Comparison of ENCODE assay signal across 22 cellular contexts in the genomic region with DNA sequence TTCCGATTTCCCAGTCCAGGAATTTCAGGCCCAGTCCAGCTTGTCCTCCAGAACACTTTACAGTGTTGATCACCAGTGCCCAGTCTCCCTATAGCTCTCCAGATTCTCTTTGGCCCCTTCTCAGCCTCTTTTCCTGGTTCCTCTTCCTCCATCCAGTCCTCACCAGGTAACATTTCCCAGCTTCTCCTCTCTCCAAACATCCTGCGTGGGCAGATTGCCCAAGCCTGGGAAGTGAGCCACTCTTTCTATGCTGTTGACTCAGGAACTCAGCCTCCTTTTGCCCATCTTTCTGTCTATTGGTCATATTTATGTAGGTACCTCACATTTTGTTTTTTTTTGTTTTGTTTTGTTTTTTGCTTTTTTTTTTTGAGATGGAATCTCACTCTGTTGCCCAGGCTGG.
DNase-seq lines count a peak whose midpoint lies in the region; ATAC-seq, FAIRE-seq and TF ChIP-seq lines count a peak whose summit lies in the region.
"Had no signal": no experiment of that assay in that cellular context is flagged by ENCODE, and none has a peak within 500 bp of the region (broad histone marks: within the 10 kb centered on the region; RNA-seq: fewer than 3 reads in every experiment).

No MANE protein-coding gene starts in this region.

- ATAC-seq in left lung = peak; percentile 47
- ATAC-seq in pancreas = peak; percentile 23 to 40 (median 38)
- ATAC-seq in GM19467 (IDR thresholded peaks at IDR 0.05; ENCODE audit: unreplicated experiment) = no peak
- ATAC-seq: GM23338, K562 had no signal

- no peak overlapping the region for H3K9ac ChIP-seq in mammary epithelial cell (ENCODE audit: insufficient read depth, low read length)
- H3K9ac ChIP-seq in smooth muscle cell (ENCODE audit: low read depth) = no peak overlapping the region
- H3K9ac ChIP-seq: BLaER1 treated with 17β-estradiol and CSF1 and Interleukin-3, amounts not matched to agents 10 nM and 100 nM had no signal

- H3K4me2 ChIP-seq in mammary epithelial cell (ENCODE audit: insufficient read depth, low read depth, low read length) (no peak overlapping the region), smooth muscle cell (no peak overlapping the region)
- H3K4me2 ChIP-seq: BLaER1 treated with 17β-estradiol and CSF1 and Interleukin-3, amounts not matched to agents 10 nM and 100 nM; GM23338 had no signal

- H3K9me3 ChIP-seq in mammary epithelial cell (replicated peaks; ENCODE audit: insufficient read depth, low read length) = no peaks in the 10 kb centered on the region
- H3K9me3 ChIP-seq in left lung = no peaks in the 10 kb centered on the region
- H3K9me3 ChIP-seq in pancreas = no peaks in the 10 kb centered on the region
- no peaks in the 10 kb centered on the region for H3K9me3 ChIP-seq in smooth muscle cell (replicated peaks; ENCODE audit: low read depth)
- H3K9me3 ChIP-seq: BLaER1 treated with 17β-estradiol and CSF1 and Interleukin-3, amounts not matched to agents 10 nM and 100 nM; HAP-1 had no signal

- no TSS peak for BruUV-seq in mammary epithelial cell (replicated peaks; lab: Mats Ljungman, UMichigan)

- H3K27ac ChIP-seq in mammary epithelial cell (ENCODE audit: insufficient read depth, low read depth, low read length) (no peak overlapping the region), left lung (no peak overlapping the region), pancreas (peak overlapping the region in 1 of 4 donors; percentile 10), smooth muscle cell (ENCODE audit: low read depth) (no peak overlapping the region)
- H3K27ac ChIP-seq: 22Rv1; BLaER1 treated with 17β-estradiol and CSF1 and Interleukin-3, amounts not matched to agents 10 nM and 100 nM had no signal

- H2AFZ ChIP-seq in mammary epithelial cell (ENCODE audit: low read depth, low read length) (no peak overlapping the region), smooth muscle cell (ENCODE audit: low read depth) (no peak overlapping the region)
- H2AFZ ChIP-seq: GM23338 had no signal

- H3F3A ChIP-seq in smooth muscle cell (ENCODE audit: low read depth) = no peaks in the 10 kb centered on the region

- H3K36me3 ChIP-seq in mammary epithelial cell (ENCODE audit: insufficient read depth, low read length) (no peaks in the 10 kb centered on the region), left lung (no peaks in the 10 kb centered on the region), pancreas (no peaks in the 10 kb centered on the region), smooth muscle cell (ENCODE audit: low read depth) (no peaks in the 10 kb centered on the region)
- H3K36me3 ChIP-seq: BLaER1 treated with 17β-estradiol and CSF1 and Interleukin-3, amounts not matched to agents 10 nM and 100 nM; HAP-1 had no signal

- TF ChIP-seq CTCF in mammary epithelial cell (conservative IDR thresholded peaks at IDR 0.05 in 1 of 2, IDR thresholded peaks at IDR 0.05 in 1 of 2; ENCODE audit: extremely low read depth in 1 of 2, insufficient read depth in 1 of 2, low read depth in 1 of 2, low read length in 2 of 2) (no peak), left lung (IDR thresholded peaks at IDR 0.05) (no peak), pancreas (IDR thresholded peaks at IDR 0.05) (no peak), smooth muscle cell (IDR thresholded peaks at IDR 0.05; ENCODE audit: borderline replicate concordance, insufficient read depth, poor library complexity, severe bottlenecking) (no peak)

- intact Hi-C loops in mammary epithelial cell (cut with micrococcal nuclease) = no loop called here
- intact Hi-C loops in left lung (cut with DNase I) = no loop called here
- intact Hi-C loops in pancreas (cut with DNase I) = no loop called here

- no peaks in the 10 kb centered on the region for H3K27me3 ChIP-seq in mammary epithelial cell (ENCODE audit: insufficient read depth, low read length)
- no peaks in the 10 kb centered on the region for H3K27me3 ChIP-seq in left lung
- H3K27me3 ChIP-seq in pancreas = no peaks in the 10 kb centered on the region
- peaks cover 3% of the 10 kb centered on the region for H3K27me3 ChIP-seq in smooth muscle cell (ENCODE audit: low read depth)
- H3K27me3 ChIP-seq: BLaER1 treated with 17β-estradiol and CSF1 and Interleukin-3, amounts not matched to agents 10 nM and 100 nM had no signal

- no peaks in the 10 kb centered on the region for H4K20me1 ChIP-seq in mammary epithelial cell (ENCODE audit: insufficient read depth, low read length)
- no peaks in the 10 kb centered on the region for H4K20me1 ChIP-seq in smooth muscle cell (ENCODE audit: low read depth)
- H4K20me1 ChIP-seq: BLaER1 treated with 17β-estradiol and CSF1 and Interleukin-3, amounts not matched to agents 10 nM and 100 nM had no signal

- DNase-seq in NCI-H2196 (lab: John Stamatoyannopoulos, UW; ENCODE audit: unreplicated experiment) (peak; percentile 12), NCI-H2196 treated with DMSO at 0.1 percent for 48 hours (lab: John Stamatoyannopoulos, UW; ENCODE audit: unreplicated experiment) (no peak), mammary epithelial cell (peak; percentile 14), left lung (no peak), pancreas (peak in 3 of 6 donors; percentile 17 to 59 (median 24)), smooth muscle cell (lab: John Stamatoyannopoulos, UW; ENCODE audit: unreplicated experiment) (no peak), activated T-cell treated with anti-CD3 and anti-CD28 coated beads for 4 hours (no peak)
- DNase-seq: ACHN; CD4-positive, alpha-beta memory T cell; NCI-H1092; NCI-H1436; NCI-H1930; NCI-H446; NCI-H526; Right ventricle myocardium superior had no signal

- no peaks in the 10 kb centered on the region for H3K4me1 ChIP-seq in mammary epithelial cell (ENCODE audit: insufficient read depth, low read length)
- H3K4me1 ChIP-seq in left lung = no peaks in the 10 kb centered on the region
- peaks cover 0 to 9% (median 0%) of the 10 kb centered on the region in 3 donors for H3K4me1 ChIP-seq in pancreas
- no peaks in the 10 kb centered on the region for H3K4me1 ChIP-seq in smooth muscle cell (ENCODE audit: low read depth)
- H3K4me1 ChIP-seq: BLaER1 treated with 17β-estradiol and CSF1 and Interleukin-3, amounts not matched to agents 10 nM and 100 nM; HAP-1 had no signal

- CTCF ChIA-PET in mammary epithelial cell (lab: Charles Lee; ENCODE audit: low non-redundant PET) = no interaction called here

- dilution Hi-C loops in mammary epithelial cell (cut with HindIII; ENCODE audit: low sequenced_read_pairs) = no loop called here

- H3K4me3 ChIP-seq in mammary epithelial cell (replicated peaks in 1 of 3; ENCODE audit: insufficient read depth in 1 of 3, low read depth in 2 of 3, low read length in 3 of 3) = no peak overlapping the region
- no peak overlapping the region for H3K4me3 ChIP-seq in left lung
- no peak overlapping the region for H3K4me3 ChIP-seq in pancreas
- no peak overlapping the region for H3K4me3 ChIP-seq in smooth muscle cell
- H3K4me3 ChIP-seq: BLaER1 treated with 17β-estradiol and CSF1 and Interleukin-3, amounts not matched to agents 10 nM and 100 nM; GM23338; HAP-1; K562 had no signal

- H3K79me2 ChIP-seq in mammary epithelial cell (ENCODE audit: insufficient read depth, low read length) = no peaks in the 10 kb centered on the region
- H3K79me2 ChIP-seq in smooth muscle cell (ENCODE audit: low read depth) = no peaks in the 10 kb centered on the region

- in situ Hi-C loops in mammary epithelial cell (cut with MboI; ENCODE audit: low sequenced_read_pairs in 2 of 2) = no loop called here

- WGBS in mammary epithelial cell (ENCODE audit: low coverage, missing lambda C conversion rate) = 53% methylated on average over 2 of the region's 2 CpGs
- 56 to 62% methylated on average over 2 of the region's 2 CpGs for WGBS in pancreas, 2 donors
- WGBS in smooth muscle cell (ENCODE audit: low lambda C conversion rate) = 91% methylated on average over 2 of the region's 2 CpGs

- FAIRE-seq in pancreas (lab: Jason Lieb, UNC) = no peak
- FAIRE-seq: GM12891, K562 had no signal

Comparison
In these comparisons a context has a peak if more than half of its experiments do, and no peak if none do; other contexts are left out.
1. DNase-seq: peak in NCI-H2196 (single experiment) and mammary epithelial cell (single experiment); none in NCI-H2196 treated with DMSO at 0.1 percent for 48 hours (single experiment), left lung (0 of 2), smooth muscle cell (single experiment) and activated T-cell treated with anti-CD3 and anti-CD28 coated beads for 4 hours (single experiment).